ENCODE assay signal across 10 cellular contexts in the genomic region with DNA sequence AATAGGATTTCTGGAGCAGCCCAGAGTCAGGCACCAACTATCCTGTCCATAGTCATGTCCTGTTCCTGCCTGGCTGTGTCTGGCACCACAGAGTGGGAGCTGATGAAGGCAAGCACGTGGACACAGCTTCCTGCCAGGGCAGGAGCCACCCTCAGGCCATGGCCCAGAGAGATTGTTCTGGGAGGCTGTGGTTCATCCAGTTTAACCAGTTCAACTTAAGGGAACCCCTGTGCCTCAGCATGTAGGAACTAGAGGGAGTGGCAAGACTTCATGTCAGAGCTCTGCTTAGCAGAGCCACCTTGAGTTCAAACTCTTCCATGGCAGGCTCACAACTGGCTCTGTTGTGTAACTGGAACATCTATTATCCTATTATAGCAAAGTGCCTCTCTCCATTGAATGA.
DNase-seq lines count a peak whose midpoint lies in the region; ATAC-seq, FAIRE-seq and TF ChIP-seq lines count a peak whose summit lies in the region.
"Had no signal": no experiment of that assay in that cellular context is flagged by ENCODE, and none has a peak within 500 bp of the region (broad histone marks: within the 10 kb centered on the region; RNA-seq: fewer than 3 reads in every experiment).

No MANE protein-coding gene starts in this region.

- no peak overlapping the region for H3K27ac ChIP-seq in endothelial cell of umbilical vein (ENCODE audit: insufficient read depth, low read depth, low read length)
- no peak overlapping the region for H3K27ac ChIP-seq in SJCRH30
- H3K27ac ChIP-seq in gastrocnemius medialis = no peak overlapping the region
- H3K27ac ChIP-seq in effector memory CD4-positive, alpha-beta T cell (ENCODE audit: insufficient read depth, low read length, poor library complexity, severe bottlenecking) = no peak overlapping the region
- H3K27ac ChIP-seq: KMS-11 had no signal

- H2AFZ ChIP-seq in endothelial cell of umbilical vein (ENCODE audit: low read depth, low read length) = peak overlapping the region; percentile 54

- DNase-seq in AG20443 (ENCODE audit: low spot score) (peak; percentile 27), endothelial cell of umbilical vein (ENCODE audit: low read depth, low spot score) (no peak), lower leg skin (ENCODE audit: low spot score in 2 of 2) (peak; percentile 77 to 90), NCI-H1092 treated with DMSO at 0.1 percent for 48 hours (lab: John Stamatoyannopoulos, UW) (no peak), SJCRH30 (no peak), gastrocnemius medialis (no peak)
- DNase-seq in effector memory CD4-positive, alpha-beta T cell = no peak
- DNase-seq: DND-41 had no signal

- H3K9me3 ChIP-seq in endothelial cell of umbilical vein (replicated peaks; ENCODE audit: control insufficient read depth, insufficient read depth, low read length) = no peaks in the 10 kb centered on the region
- no peaks in the 10 kb centered on the region for H3K9me3 ChIP-seq in SJCRH30 (replicated peaks)
- no peaks in the 10 kb centered on the region for H3K9me3 ChIP-seq in gastrocnemius medialis
- no peaks in the 10 kb centered on the region for H3K9me3 ChIP-seq in effector memory CD4-positive, alpha-beta T cell (ENCODE audit: control insufficient read depth, low read length)

- no peaks in the 10 kb centered on the region for H3K27me3 ChIP-seq in endothelial cell of umbilical vein (ENCODE audit: control insufficient read depth in 2 of 2, insufficient read depth in 2 of 2, low read length in 2 of 2)
- 0 out of 2 replicates have a peak, but pooled peaks cover 3% of the 10 kb centered on the region for H3K27me3 ChIP-seq in SJCRH30
- H3K27me3 ChIP-seq in gastrocnemius medialis = no peaks in the 10 kb centered on the region
- H3K27me3 ChIP-seq in effector memory CD4-positive, alpha-beta T cell (replicated peaks; ENCODE audit: control insufficient read depth, insufficient read depth, low read length, poor library complexity, severe bottlenecking) = no peaks in the 10 kb centered on the region

- WGBS in lower leg skin, 2 donors = 44 to 60% methylated on average over 1 of the region's 1 CpG

- H3K4me3 ChIP-seq in endothelial cell of umbilical vein (replicated peaks in 1 of 3; ENCODE audit: insufficient read depth in 1 of 3, low read depth in 1 of 3, low read length in 3 of 3) (no peak overlapping the region), lower leg skin (ENCODE audit: low read depth, poor library complexity, severe bottlenecking) (no peak overlapping the region), SJCRH30 (no peak overlapping the region), gastrocnemius medialis (no peak overlapping the region)
- H3K4me3 ChIP-seq in effector memory CD4-positive, alpha-beta T cell (ENCODE audit: insufficient read depth, low read depth, low read length, poor library complexity, severe bottlenecking) = no peak overlapping the region

- H3K9ac ChIP-seq in endothelial cell of umbilical vein (replicated peaks; ENCODE audit: extremely low read depth, insufficient read depth, low read length) = no peak overlapping the region
- H3K9ac ChIP-seq: KMS-11 had no signal

- in situ Hi-C loops in gastrocnemius medialis (cut with MboI; ENCODE audit: low sequenced_read_pairs in 4 of 4) = no loop called here

- POLR2A ChIA-PET in endothelial cell of umbilical vein (lab: Charles Lee) = no interaction called here

- intact Hi-C loops in endothelial cell of umbilical vein (cut with micrococcal nuclease) = no loop called here
- intact Hi-C loops in lower leg skin (cut with DNase I; ENCODE audit: low total_unique reads) = no loop called here
- intact Hi-C loops in gastrocnemius medialis (cut with DNase I; ENCODE audit: low total_unique reads) = no loop called here

- no TSS peak for BruUV-seq in endothelial cell of umbilical vein (replicated peaks; lab: Mats Ljungman, UMichigan)

- H3K79me2 ChIP-seq in endothelial cell of umbilical vein (ENCODE audit: control insufficient read depth, insufficient read depth, low read length) = no peaks in the 10 kb centered on the region

- dilution Hi-C loops in endothelial cell of umbilical vein (cut with MboI; ENCODE audit: extremely low pct_ligation_motif_present, low sequenced_read_pairs) = no loop called here

- H3K4me1 ChIP-seq in endothelial cell of umbilical vein (ENCODE audit: control insufficient read depth, extremely low read depth, insufficient read depth, low read length) = no peaks in the 10 kb centered on the region
- no peaks in the 10 kb centered on the region for H3K4me1 ChIP-seq in SJCRH30
- no peaks in the 10 kb centered on the region for H3K4me1 ChIP-seq in gastrocnemius medialis
- H3K4me1 ChIP-seq in effector memory CD4-positive, alpha-beta T cell (ENCODE audit: control insufficient read depth, insufficient read depth, low read length, poor library complexity, severe bottlenecking) = no peaks in the 10 kb centered on the region

- no peak overlapping the region for H3K4me2 ChIP-seq in endothelial cell of umbilical vein (ENCODE audit: insufficient read depth, low read length)
- H3K4me2 ChIP-seq: KMS-11 had no signal

- TF ChIP-seq CTCF in LNCAP (IDR thresholded peaks at IDR 0.05) (peak; percentile 64), endothelial cell of umbilical vein (IDR thresholded peaks at IDR 0.05; ENCODE audit: extremely low read depth in 1 of 2, insufficient read depth in 1 of 2, low read depth in 1 of 2, low read length in 2 of 2) (no peak), lower leg skin (IDR thresholded peaks at IDR 0.05) (no peak), gastrocnemius medialis (IDR thresholded peaks at IDR 0.05 in 4 of 5, conservative IDR thresholded peaks at IDR 0.05 in 1 of 5) (no peak)

- H3K36me3 ChIP-seq in endothelial cell of umbilical vein (ENCODE audit: control insufficient read depth in 2 of 2, extremely low read depth in 1 of 2, insufficient read depth in 2 of 2, low read length in 2 of 2) = no peaks in the 10 kb centered on the region
- H3K36me3 ChIP-seq in SJCRH30 = no peaks in the 10 kb centered on the region
- no peaks in the 10 kb centered on the region for H3K36me3 ChIP-seq in gastrocnemius medialis
- H3K36me3 ChIP-seq in effector memory CD4-positive, alpha-beta T cell (ENCODE audit: control insufficient read depth, insufficient read depth, low read length) = no peaks in the 10 kb centered on the region

- H4K20me1 ChIP-seq in endothelial cell of umbilical vein (replicated peaks; ENCODE audit: control insufficient read depth, extremely low read depth, insufficient read depth, low read length) = no peaks in the 10 kb centered on the region

- CTCF ChIA-PET in endothelial cell of umbilical vein (lab: Charles Lee) = interaction anchor here (0.8 to 1.1 kb wide), 3 partner anchors 75 to 203 kb away, joined by 4 to 5 read pairs (median 5); no protein-coding TSS in a partner anchor

- ATAC-seq in gastrocnemius medialis = no peak

- no peak for FAIRE-seq in endothelial cell of umbilical vein (lab: Jason Lieb, UNC)

- H3K9me1 ChIP-seq in endothelial cell of umbilical vein (replicated peaks; ENCODE audit: control insufficient read depth, extremely low read depth, insufficient read depth, low read length) = no peaks in the 10 kb centered on the region

- TF ChIP-seq POLR2A in endothelial cell of umbilical vein (IDR thresholded peaks at IDR 0.05; ENCODE audit: low read depth, low read length) = no peak
- no peak for TF ChIP-seq POLR2A in lower leg skin (IDR thresholded peaks at IDR 0.05)
- no peak for TF ChIP-seq POLR2A in gastrocnemius medialis (IDR thresholded peaks at IDR 0.05)

TF ChIP-seq in endothelial cell of umbilical vein, 7 proteins besides CTCF, POLR2A, EP300 and RAD21:
- no peak for TF ChIP-seq FOS (IDR thresholded peaks at IDR 0.05; ENCODE audit: borderline replicate concordance, insufficient read depth, low read length)
- no peak for TF ChIP-seq POLR2AphosphoS5 (IDR thresholded peaks at IDR 0.05; ENCODE audit: insufficient read depth, low read depth, low read length)

Comparison
In these comparisons a context has a peak if more than half of its experiments do, and no peak if none do; other contexts are left out.
1. DNase-seq: peak in AG20443 (single experiment) and lower leg skin (2 of 2); none in endothelial cell of umbilical vein (single experiment), NCI-H1092 treated with DMSO at 0.1 percent for 48 hours (single experiment), SJCRH30 (0 of 2), gastrocnemius medialis (0 of 2) and effector memory CD4-positive, alpha-beta T cell (0 of 3).